8 cellular contexts compared by ENCODE assay signal in genomic region chr1:29236743-29236992, GRCh38. TPM values are rescaled to one million over a fixed set of nuclear protein-coding genes. Genes with fewer than 3 reads are reported as not detected.
A peak's percentile ranks its signal among the peaks of the same experiment; 100 is the strongest.
DNase-seq lines count a peak whose midpoint lies in the region; TF ChIP-seq lines count a peak whose summit lies in the region.

No MANE protein-coding gene starts in this region.

- H3K4me1 Mint-ChIP-seq in activated CD4-positive, alpha-beta T cell treated with anti-CD3 and anti-CD28 coated beads, Interleukin-2, amount 10 ng/mL, durations not matched to agents 7 days and 5 days, result peaks cover 18% of the 10 kb centered on the region
- H3K4me1 Mint-ChIP-seq in activated naive CD8-positive, alpha-beta T cell treated with anti-CD3 and anti-CD28 coated beads for 36 hours, result peaks cover 15% of the 10 kb centered on the region

- CTCF ChIA-PET in activated CD4-positive, alpha-beta T cell treated with anti-CD3 and anti-CD28 coated beads, Interleukin-2, amount 10 ng/mL, durations not matched to agents 7 days and 5 days (lab: Charles Lee), result interaction anchor here (0.6 to 0.8 kb wide), 2 partner anchors 29 to 91 kb away, joined by 3 to 5 read pairs; no protein-coding TSS in a partner anchor

- POLR2A ChIA-PET in activated CD4-positive, alpha-beta T cell treated with anti-CD3 and anti-CD28 coated beads, Interleukin-2, amount 10 ng/mL, durations not matched to agents 7 days and 5 days (lab: Charles Lee), result no interaction called here

- H3K9me3 ChIP-seq in liver (ENCODE audit: control insufficient read depth in 4 of 4, low read length in 3 of 4) (no peaks in the 10 kb centered on the region), thymus (ENCODE audit: control insufficient read depth) (peaks cover 2% of the 10 kb centered on the region)

- DNase-seq in activated CD4-positive, alpha-beta T cell treated with anti-CD3 and anti-CD28 coated beads, Interleukin-2, amount 10 ng/mL, durations not matched to agents 7 days and 5 days, result no peak
- no peak for DNase-seq in activated CD4-positive, alpha-beta T cell treated with anti-CD3 and anti-CD28 coated beads for 1 hour
- DNase-seq in activated naive CD8-positive, alpha-beta T cell treated with anti-CD3 and anti-CD28 coated beads for 36 hours, result no peak
- DNase-seq in iPS-NIHi11 (ENCODE audit: low spot score), result no peak
- no peak for DNase-seq in SKM-1 treated with dmso at 0.1 percent for 144 hours (lab: John Stamatoyannopoulos, UW; ENCODE audit: unreplicated experiment)
- DNase-seq in foreskin melanocyte, result no peak

- H3K27me3 ChIP-seq in liver (ENCODE audit: control insufficient read depth in 4 of 4, insufficient read depth in 4 of 4, low read length in 3 of 4) (no peaks in the 10 kb centered on the region), thymus (ENCODE audit: control insufficient read depth, insufficient read depth) (peaks cover 40% of the 10 kb centered on the region)

- WGBS in liver, result 1% methylated on average over 21 of the region's 21 CpGs
- WGBS in thymus, result 4% methylated on average over 21 of the region's 21 CpGs

- peak overlapping the region; percentile 64 to 96 (median 71) for H3K4me3 ChIP-seq in liver (ENCODE audit: low read depth in 1 of 3, low read length in 3 of 3)
- peak overlapping the region; percentile 51 for H3K4me3 ChIP-seq in thymus (ENCODE audit: low read length)

- no peaks in the 10 kb centered on the region for H3K36me3 ChIP-seq in liver (ENCODE audit: control insufficient read depth in 4 of 4, insufficient read depth in 3 of 4, low read depth in 1 of 4, low read length in 3 of 4)
- no peaks in the 10 kb centered on the region for H3K36me3 ChIP-seq in thymus (ENCODE audit: control insufficient read depth, insufficient read depth)

- H3K9ac ChIP-seq in liver (ENCODE audit: low read depth in 1 of 2, low read length in 2 of 2), result peak overlapping the region; percentile 6 to 89

- H3K4me1 ChIP-seq in liver (ENCODE audit: control insufficient read depth in 4 of 4, insufficient read depth in 4 of 4, low read length in 3 of 4) (peaks cover 6 to 27% (median 17%) of the 10 kb centered on the region in 4 donors), thymus (ENCODE audit: control insufficient read depth, insufficient read depth, low read length) (peaks cover 9% of the 10 kb centered on the region)

- peak overlapping the region; percentile 52 for H3K27ac Mint-ChIP-seq in activated CD4-positive, alpha-beta T cell treated with anti-CD3 and anti-CD28 coated beads, Interleukin-2, amount 10 ng/mL, durations not matched to agents 7 days and 5 days
- no peak overlapping the region for H3K27ac Mint-ChIP-seq in activated naive CD8-positive, alpha-beta T cell treated with anti-CD3 and anti-CD28 coated beads for 36 hours

- H3K27me3 Mint-ChIP-seq in activated CD4-positive, alpha-beta T cell treated with anti-CD3 and anti-CD28 coated beads, Interleukin-2, amount 10 ng/mL, durations not matched to agents 7 days and 5 days, result peaks cover 53% of the 10 kb centered on the region
- H3K27me3 Mint-ChIP-seq in activated naive CD8-positive, alpha-beta T cell treated with anti-CD3 and anti-CD28 coated beads for 36 hours, result peaks cover 55% of the 10 kb centered on the region

- no peak for TF ChIP-seq RAD21 in liver (IDR thresholded peaks at IDR 0.05)

- peak overlapping the region; percentile 73 to 83 for H3K27ac ChIP-seq in liver (ENCODE audit: low read depth in 1 of 2, low read length in 2 of 2)
- H3K27ac ChIP-seq in thymus (ENCODE audit: low read depth), result no peak overlapping the region

- H3K4me3 Mint-ChIP-seq in activated CD4-positive, alpha-beta T cell treated with anti-CD3 and anti-CD28 coated beads, Interleukin-2, amount 10 ng/mL, durations not matched to agents 7 days and 5 days, result peak overlapping the region; percentile 61
- H3K4me3 Mint-ChIP-seq in activated naive CD8-positive, alpha-beta T cell treated with anti-CD3 and anti-CD28 coated beads for 36 hours, result peak overlapping the region; percentile 67

- TF ChIP-seq CTCF in liver (IDR thresholded peaks at IDR 0.05; ENCODE audit: low read depth, low read length, missing input control), result no peak

- no peaks in the 10 kb centered on the region for H3K9me3 Mint-ChIP-seq in activated CD4-positive, alpha-beta T cell treated with anti-CD3 and anti-CD28 coated beads, Interleukin-2, amount 10 ng/mL, durations not matched to agents 7 days and 5 days
- no peaks in the 10 kb centered on the region for H3K9me3 Mint-ChIP-seq in activated naive CD8-positive, alpha-beta T cell treated with anti-CD3 and anti-CD28 coated beads for 36 hours

- peaks cover 1% of the 10 kb centered on the region for H3K36me3 Mint-ChIP-seq in activated CD4-positive, alpha-beta T cell treated with anti-CD3 and anti-CD28 coated beads, Interleukin-2, amount 10 ng/mL, durations not matched to agents 7 days and 5 days (ENCODE audit: low read depth)
- no peaks in the 10 kb centered on the region for H3K36me3 Mint-ChIP-seq in activated naive CD8-positive, alpha-beta T cell treated with anti-CD3 and anti-CD28 coated beads for 36 hours

TF ChIP-seq in liver, 16 proteins besides CTCF, POLR2A, EP300 and RAD21 (continues in another document):
- TF ChIP-seq RXRA (IDR thresholded peaks at IDR 0.05) (no peak), ATF3 (IDR thresholded peaks at IDR 0.05) (no peak), HNF4A (conservative IDR thresholded peaks at IDR 0.05) (no peak), REST (IDR thresholded peaks at IDR 0.05) (no peak), SP1 (IDR thresholded peaks at IDR 0.05) (no peak), EGR1 (IDR thresholded peaks at IDR 0.05; ENCODE audit: low read depth in 2 of 2) (no peak), HNF4G (IDR thresholded peaks at IDR 0.05) (no peak), FOXA1 (IDR thresholded peaks at IDR 0.05) (no peak), GABPA (IDR thresholded peaks at IDR 0.05 in 1 of 2, conservative IDR thresholded peaks at IDR 0.05 in 1 of 2) (no peak), MAX (IDR thresholded peaks at IDR 0.05) (no peak), TAF1 (conservative IDR thresholded peaks at IDR 0.05) (no peak)

RNA-seq across cellular contexts. Expression of gene PTPRU, which starts 0.3 kb away (rescaled TPM):
- under 1 TPM; 0.22 to 0.31 TPM for total RNA-seq in activated CD4-positive, alpha-beta T cell treated with anti-CD3 and anti-CD28 coated beads, Interleukin-2, amount 10 ng/mL, durations not matched to agents 7 days and 5 days
- under 1 TPM; 0.52 to 0.74 TPM for total RNA-seq in activated naive CD8-positive, alpha-beta T cell treated with anti-CD3 and anti-CD28 coated beads for 36 hours
- 10 to 100 TPM in 1 of 2 donors, 1 to 10 TPM in 1; 4.6 to 15.1 TPM for total RNA-seq in liver
- polyA plus RNA-seq in liver, result 1 to 10 TPM; 1.6 to 7.4 TPM
- polyA plus RNA-seq in thymus, result 6.3 TPM

RNA-seq across cellular contexts. Expression of gene MECR, which starts 5.9 kb away (rescaled TPM):
- total RNA-seq in activated CD4-positive, alpha-beta T cell treated with anti-CD3 and anti-CD28 coated beads, Interleukin-2, amount 10 ng/mL, durations not matched to agents 7 days and 5 days, result 10 to 100 TPM; 16.4 to 19.7 TPM
- 10 to 100 TPM; 42.0 to 42.7 TPM for total RNA-seq in activated naive CD8-positive, alpha-beta T cell treated with anti-CD3 and anti-CD28 coated beads for 36 hours
- total RNA-seq in liver, result 10 to 100 TPM in 1 of 2 donors, 1 to 10 TPM in 1; 7.5 to 13.6 TPM
- 10 to 100 TPM; 12.9 to 19.9 TPM for polyA plus RNA-seq in liver
- polyA plus RNA-seq in thymus, result 16.5 TPM

RNA-seq across cellular contexts. Expression of gene SRSF4, which starts 55.0 kb away (rescaled TPM):
- 100 to 1,000 TPM; 116 to 123 TPM for total RNA-seq in activated CD4-positive, alpha-beta T cell treated with anti-CD3 and anti-CD28 coated beads, Interleukin-2, amount 10 ng/mL, durations not matched to agents 7 days and 5 days
- total RNA-seq in activated naive CD8-positive, alpha-beta T cell treated with anti-CD3 and anti-CD28 coated beads for 36 hours, result 100 to 1,000 TPM; 113 to 114 TPM
- 10 to 100 TPM; 26.3 to 45.8 TPM for total RNA-seq in liver
- 10 to 100 TPM; 24.0 to 34.1 TPM for polyA plus RNA-seq in liver
- polyA plus RNA-seq in thymus, result 85.8 TPM
